ENCODE assay signal across 9 cellular contexts in the genomic region with DNA sequence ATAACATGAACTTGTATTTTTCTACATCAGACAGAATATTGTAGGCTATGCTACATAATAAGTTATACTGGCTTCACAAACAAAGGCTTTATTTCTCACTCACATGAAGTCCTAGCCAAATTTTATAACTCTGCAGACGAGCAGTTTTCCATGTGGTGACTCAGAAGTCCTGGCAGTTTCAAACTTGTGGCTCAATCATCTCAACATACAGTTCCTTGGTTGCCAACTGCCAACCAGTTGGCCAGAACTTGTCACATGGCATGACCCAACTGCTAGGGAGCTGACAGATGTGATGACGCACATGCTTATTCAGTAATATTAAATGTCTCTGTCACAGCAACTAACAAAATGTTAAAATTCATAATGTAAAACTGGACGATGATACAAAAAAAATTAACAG.
DNase-seq lines count a peak whose midpoint lies in the region; ATAC-seq and TF ChIP-seq lines count a peak whose summit lies in the region.
"Had no signal": no experiment of that assay in that cellular context is flagged by ENCODE, and none has a peak within 500 bp of the region (broad histone marks: within the 10 kb centered on the region; RNA-seq: fewer than 3 reads in every experiment).

No MANE protein-coding gene starts in this region.

- H3K27ac Mint-ChIP-seq in stimulated activated effector memory CD8-positive, alpha-beta T cell treated with anti-CD3 and anti-CD28 coated beads, Interleukin-12 subunit alpha, Interleukin-12 subunit beta, amount 100 ng/mL, for 72 hours = no peak overlapping the region
- H3K27ac Mint-ChIP-seq in CD4-positive, alpha-beta memory T cell = no peak overlapping the region
- H3K27ac Mint-ChIP-seq: naive thymus-derived CD8-positive, alpha-beta T cell had no signal

- ATAC-seq in thoracic aorta (ENCODE audit: insufficient number of reproducible peaks, low FRiP score, low read depth) = peak; percentile 83
- no peak for ATAC-seq in stimulated activated effector memory CD8-positive, alpha-beta T cell treated with anti-CD3 and anti-CD28 coated beads, Interleukin-12 subunit alpha, Interleukin-12 subunit beta, amount 100 ng/mL, for 72 hours
- ATAC-seq: naive thymus-derived CD8-positive, alpha-beta T cell had no signal

- CTCF ChIA-PET in CD4-positive, alpha-beta memory T cell (lab: Charles Lee; ENCODE audit: partially characterized antibody) = no interaction called here

- H3K36me3 Mint-ChIP-seq in stimulated activated effector memory CD8-positive, alpha-beta T cell treated with anti-CD3 and anti-CD28 coated beads, Interleukin-12 subunit alpha, Interleukin-12 subunit beta, amount 100 ng/mL, for 72 hours = no peaks in the 10 kb centered on the region
- H3K36me3 Mint-ChIP-seq in CD4-positive, alpha-beta memory T cell = peaks cover 3 to 14% of the 10 kb centered on the region in 2 donors

- H3K4me1 ChIP-seq in left ventricle myocardium inferior = no peaks in the 10 kb centered on the region
- peaks cover 0 to 7% of the 10 kb centered on the region in 2 donors for H3K4me1 ChIP-seq in thoracic aorta (ENCODE audit: control insufficient read depth in 1 of 2, low read depth in 2 of 2)
- peaks cover 8% of the 10 kb centered on the region for H3K4me1 ChIP-seq in CD4-positive, alpha-beta memory T cell (ENCODE audit: insufficient read depth, low read length)

- no peaks in the 10 kb centered on the region for H3K9me3 ChIP-seq in left ventricle myocardium inferior (replicated peaks)
- no peaks in the 10 kb centered on the region for H3K9me3 ChIP-seq in thoracic aorta
- no peaks in the 10 kb centered on the region for H3K9me3 ChIP-seq in CD4-positive, alpha-beta memory T cell (ENCODE audit: control insufficient read depth in 1 of 2, low read length in 2 of 2)

- H3K4me3 Mint-ChIP-seq in stimulated activated effector memory CD8-positive, alpha-beta T cell treated with anti-CD3 and anti-CD28 coated beads, Interleukin-12 subunit alpha, Interleukin-12 subunit beta, amount 100 ng/mL, for 72 hours = no peak overlapping the region
- no peak overlapping the region for H3K4me3 Mint-ChIP-seq in CD4-positive, alpha-beta memory T cell
- H3K4me3 Mint-ChIP-seq: naive thymus-derived CD8-positive, alpha-beta T cell had no signal

- no peak overlapping the region for H3K27ac ChIP-seq in left ventricle myocardium inferior (replicated peaks)
- H3K27ac ChIP-seq in thoracic aorta = no peak overlapping the region
- H3K27ac ChIP-seq in CD4-positive, alpha-beta memory T cell (ENCODE audit: low read depth, low read length) = no peak overlapping the region

- H3K4me3 ChIP-seq in left ventricle myocardium inferior = no peak overlapping the region
- H3K4me3 ChIP-seq in thoracic aorta = no peak overlapping the region
- H3K4me3 ChIP-seq in CD4-positive, alpha-beta memory T cell (ENCODE audit: low read length in 2 of 2) = no peak overlapping the region

- DNase-seq in HPDE6-E6E7 (ENCODE audit: extremely low spot score) (peak; percentile 70), amniotic epithelial cell (ENCODE audit: low read depth) (peak; percentile 77), left ventricle myocardium inferior (peak; percentile 21), thoracic aorta (ENCODE audit: low spot score) (peak; percentile 13)
- DNase-seq in stimulated activated effector memory CD8-positive, alpha-beta T cell treated with anti-CD3 and anti-CD28 coated beads, Interleukin-12 subunit alpha, Interleukin-12 subunit beta, amount 100 ng/mL, for 72 hours (ENCODE audit: low spot score in 2 of 2) = no peak
- DNase-seq in CD4-positive, alpha-beta memory T cell = no peak
- no peak for DNase-seq in stimulated activated naive CD4-positive, alpha-beta T cell (lab: John Stamatoyannopoulos, UW)
- DNase-seq: naive thymus-derived CD8-positive, alpha-beta T cell; NCI-H524 treated with DMSO at 0.1 percent for 48 hours had no signal

- H3K36me3 ChIP-seq in left ventricle myocardium inferior (no peaks in the 10 kb centered on the region), thoracic aorta (no peaks in the 10 kb centered on the region)
- H3K36me3 ChIP-seq in CD4-positive, alpha-beta memory T cell (ENCODE audit: insufficient read depth, low read length) = no peaks in the 10 kb centered on the region

- intact Hi-C loops in left ventricle myocardium inferior (cut with micrococcal nuclease) = no loop called here
- intact Hi-C loops in CD4-positive, alpha-beta memory T cell (cut with micrococcal nuclease) = no loop called here

- H3K9me3 Mint-ChIP-seq in stimulated activated effector memory CD8-positive, alpha-beta T cell treated with anti-CD3 and anti-CD28 coated beads, Interleukin-12 subunit alpha, Interleukin-12 subunit beta, amount 100 ng/mL, for 72 hours = no peaks in the 10 kb centered on the region
- H3K9me3 Mint-ChIP-seq in CD4-positive, alpha-beta memory T cell = peaks cover 0 to 1% (median 0%) of the 10 kb centered on the region in 8 donors
- H3K9me3 Mint-ChIP-seq: naive thymus-derived CD8-positive, alpha-beta T cell had no signal

- TF ChIP-seq CTCF in left ventricle myocardium inferior (IDR thresholded peaks at IDR 0.05; ENCODE audit: borderline replicate concordance) (no peak), thoracic aorta (IDR thresholded peaks at IDR 0.05) (no peak)

- H3K27me3 ChIP-seq in left ventricle myocardium inferior (ENCODE audit: low read depth) = no peaks in the 10 kb centered on the region
- no peaks in the 10 kb centered on the region for H3K27me3 ChIP-seq in thoracic aorta (replicated peaks; ENCODE audit: insufficient read depth)
- H3K27me3 ChIP-seq in CD4-positive, alpha-beta memory T cell (ENCODE audit: insufficient read depth, low read length) = no peaks in the 10 kb centered on the region

- peaks cover 6% of the 10 kb centered on the region for H3K4me1 Mint-ChIP-seq in stimulated activated effector memory CD8-positive, alpha-beta T cell treated with anti-CD3 and anti-CD28 coated beads, Interleukin-12 subunit alpha, Interleukin-12 subunit beta, amount 100 ng/mL, for 72 hours
- H3K4me1 Mint-ChIP-seq in CD4-positive, alpha-beta memory T cell = peaks cover 7 to 13% (median 9%) of the 10 kb centered on the region in 4 donors

- POLR2A ChIA-PET in CD4-positive, alpha-beta memory T cell (lab: Charles Lee; ENCODE audit: partially characterized antibody) = no interaction called here

- H3K27me3 Mint-ChIP-seq in CD4-positive, alpha-beta memory T cell = peaks cover 0 to 1% of the 10 kb centered on the region in 2 donors
- H3K27me3 Mint-ChIP-seq: naive thymus-derived CD8-positive, alpha-beta T cell had no signal

Comparison
In these comparisons a context has a peak if more than half of its experiments do, and no peak if none do; other contexts are left out.
1. DNase-seq: peak in HPDE6-E6E7 (single experiment), amniotic epithelial cell (single experiment), left ventricle myocardium inferior (single experiment) and thoracic aorta (single experiment); none in stimulated activated effector memory CD8-positive, alpha-beta T cell treated with anti-CD3 and anti-CD28 coated beads, Interleukin-12 subunit alpha, Interleukin-12 subunit beta, amount 100 ng/mL, for 72 hours (0 of 2), CD4-positive, alpha-beta memory T cell (0 of 5) and stimulated activated naive CD4-positive, alpha-beta T cell (0 of 6).